Comparison of ENCODE assay signal across 30 cellular contexts in the genomic region with DNA sequence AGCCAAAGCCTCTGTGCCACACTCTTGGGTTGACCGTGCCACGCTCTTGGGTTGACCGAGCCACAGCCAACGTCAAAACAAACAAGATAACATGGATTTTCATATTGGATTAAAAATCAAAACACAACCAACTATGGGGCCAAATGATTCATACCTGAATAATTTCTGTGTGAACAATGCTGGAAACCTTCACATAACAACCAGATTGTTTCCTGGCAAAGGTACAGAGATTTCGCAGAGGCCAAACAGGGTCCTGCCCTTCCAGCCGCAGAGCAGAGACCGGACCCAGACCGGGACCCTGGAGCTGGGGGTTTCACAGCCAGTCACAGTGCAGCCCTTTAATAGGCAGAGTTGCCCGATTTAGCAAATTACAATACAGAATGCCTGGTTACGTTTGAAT. TPM values are rescaled to one million over a fixed set of nuclear protein-coding genes. Genes with fewer than 3 reads are reported as not detected.
DNase-seq lines count a peak whose midpoint lies in the region; ATAC-seq, FAIRE-seq and TF ChIP-seq lines count a peak whose summit lies in the region.
"Had no signal": no experiment of that assay in that cellular context is flagged by ENCODE, and none has a peak within 500 bp of the region (broad histone marks: within the 10 kb centered on the region; RNA-seq: fewer than 3 reads in every experiment).

No MANE protein-coding gene starts in this region.

- no peaks in the 10 kb centered on the region for H3K36me3 ChIP-seq in IMR-90 (ENCODE audit: control insufficient read depth, insufficient read depth, low read length)
- H3K36me3 ChIP-seq in mesenchymal stem cell (ENCODE audit: control insufficient read depth in 1 of 2, insufficient read depth in 2 of 2, low read depth in 1 of 2, low read length in 2 of 2) = no peaks in the 10 kb centered on the region
- H3K36me3 ChIP-seq in stomach smooth muscle (ENCODE audit: control insufficient read depth in 2 of 2, insufficient read depth in 2 of 2, low read length in 2 of 2) = peaks cover 0 to 6% of the 10 kb centered on the region in 2 donors
- no peaks in the 10 kb centered on the region for H3K36me3 ChIP-seq in GM23338 (ENCODE audit: insufficient read depth)
- H3K36me3 ChIP-seq in neuronal stem cell (replicated peaks in 1 of 2; ENCODE audit: control insufficient read depth in 2 of 2, insufficient read depth in 2 of 2, low read length in 2 of 2) = no peaks in the 10 kb centered on the region
- H3K36me3 ChIP-seq: ascending aorta, BLaER1, gastrocnemius medialis had no signal

- peaks cover 6% of the 10 kb centered on the region; the same call in 2 of the 3 replicates for H3K4me1 Mint-ChIP-seq in GM23338
- H3K4me1 Mint-ChIP-seq: activated naive CD4-positive, alpha-beta T cell treated with anti-CD3 and anti-CD28 coated beads, Interleukin-2, amount 50 U/mL, for 24 hours; central memory CD8-positive, alpha-beta T cell had no signal

- peaks cover 17% of the 10 kb centered on the region for H3K9me3 Mint-ChIP-seq in GM23338
- H3K9me3 Mint-ChIP-seq: activated naive CD4-positive, alpha-beta T cell treated with anti-CD3 and anti-CD28 coated beads, Interleukin-2, amount 50 U/mL, for 24 hours; central memory CD8-positive, alpha-beta T cell had no signal

- no peaks in the 10 kb centered on the region for H3K9me1 ChIP-seq in IMR-90 (ENCODE audit: insufficient read depth, low read length)

- no peak overlapping the region for H3K56ac ChIP-seq in IMR-90 (ENCODE audit: extremely low read depth, insufficient read depth, low read length)

- H4K5ac ChIP-seq in IMR-90 (ENCODE audit: low read depth, low read length) = no peak overlapping the region

- no peak overlapping the region for H3K4ac ChIP-seq in IMR-90 (ENCODE audit: low read depth, low read length)
- no peak overlapping the region for H3K4ac ChIP-seq in mesenchymal stem cell (ENCODE audit: low read depth in 1 of 2, low read length in 2 of 2)
- no peak overlapping the region for H3K4ac ChIP-seq in neuronal stem cell (ENCODE audit: low read length)

- no peak for TF ChIP-seq CTCF in IMR-90 (conservative IDR thresholded peaks at IDR 0.05; ENCODE audit: low read depth, low read length)
- no peak for TF ChIP-seq CTCF in GM23338 (conservative IDR thresholded peaks at IDR 0.05; ENCODE audit: low read depth in 2 of 2)

- H4K91ac ChIP-seq in IMR-90 (ENCODE audit: insufficient read depth, low read depth, low read length) (no peak overlapping the region), mesenchymal stem cell (ENCODE audit: low read length) (no peak overlapping the region), neuronal stem cell (ENCODE audit: low read depth, low read length, poor library complexity) (no peak overlapping the region)

- H3K18ac ChIP-seq in IMR-90 (ENCODE audit: low read depth, low read length) (no peak overlapping the region), mesenchymal stem cell (ENCODE audit: low read depth in 1 of 2, low read length in 2 of 2) (no peak overlapping the region), neuronal stem cell (ENCODE audit: low read length) (no peak overlapping the region)

- CTCF ChIA-PET in IMR-90 (lab: Yijun Ruan, JAX) = no interaction called here

- H3K79me1 ChIP-seq in IMR-90 (ENCODE audit: low read depth in 1 of 2, low read length in 2 of 2) = no peaks in the 10 kb centered on the region
- no peaks in the 10 kb centered on the region for H3K79me1 ChIP-seq in mesenchymal stem cell (replicated peaks; ENCODE audit: low read length, poor library complexity, severe bottlenecking)
- H3K79me1 ChIP-seq in neuronal stem cell (ENCODE audit: low read depth, low read length) = no peaks in the 10 kb centered on the region

- no peak overlapping the region for H3K9ac ChIP-seq in IMR-90 (ENCODE audit: low read depth, low read length)
- peak overlapping the region; percentile 64 for H3K9ac ChIP-seq in mesenchymal stem cell (ENCODE audit: low read length)
- H3K9ac ChIP-seq in stomach smooth muscle (ENCODE audit: low read length in 2 of 2) = peak overlapping the region; percentile 42 to 43
- no peak overlapping the region for H3K9ac ChIP-seq in neuronal stem cell (ENCODE audit: low read depth, low read length, poor library complexity)
- H3K9ac ChIP-seq: BLaER1 had no signal

- no peak overlapping the region for H3K23ac ChIP-seq in IMR-90 (ENCODE audit: low read depth, low read length)
- no peak overlapping the region for H3K23ac ChIP-seq in mesenchymal stem cell (ENCODE audit: low read length in 2 of 2)
- H3K23ac ChIP-seq in neuronal stem cell (ENCODE audit: low read depth, low read length, poor library complexity) = no peak overlapping the region

- H3K27me3 ChIP-seq in IMR-90 (ENCODE audit: control insufficient read depth, insufficient read depth, low read length) (no peaks in the 10 kb centered on the region), mesenchymal stem cell (ENCODE audit: control insufficient read depth in 1 of 2, insufficient read depth in 1 of 2, low read length in 2 of 2) (peaks cover 0 to 1% of the 10 kb centered on the region in 2 experiments), stomach smooth muscle (ENCODE audit: control insufficient read depth in 1 of 2, insufficient read depth in 2 of 2, low read length in 2 of 2) (no peaks in the 10 kb centered on the region), GM23338 (ENCODE audit: insufficient read depth) (no peaks in the 10 kb centered on the region), neuronal stem cell (ENCODE audit: control insufficient read depth in 3 of 3, insufficient read depth in 3 of 3, low read depth in 1 of 3, low read length in 3 of 3) (no peaks in the 10 kb centered on the region)
- H3K27me3 ChIP-seq: ascending aorta, BLaER1, gastrocnemius medialis had no signal

- no peak overlapping the region for H3K4me2 ChIP-seq in IMR-90 (ENCODE audit: low read depth, low read length)
- no peak overlapping the region for H3K4me2 ChIP-seq in mesenchymal stem cell (ENCODE audit: low read length, poor library complexity, severe bottlenecking)
- no peak overlapping the region for H3K4me2 ChIP-seq in GM23338
- H3K4me2 ChIP-seq in neuronal stem cell (ENCODE audit: insufficient read depth, low read length, poor library complexity, severe bottlenecking) = no peak overlapping the region
- H3K4me2 ChIP-seq: BLaER1 had no signal

- no TSS peak for BruUV-seq in IMR-90 (replicated peaks; lab: Mats Ljungman, UMichigan)

- intact Hi-C loops in IMR-90 (cut with micrococcal nuclease) = no loop called here

- POLR2A ChIA-PET in IMR-90 (lab: Charles Lee; ENCODE audit: unreplicated experiment) = interaction anchor here (0.6 kb wide), 1 partner anchor 101 kb away, joined by 7 read pairs; no protein-coding TSS in a partner anchor

- no peak overlapping the region for H3K14ac ChIP-seq in IMR-90 (replicated peaks; ENCODE audit: low read depth, low read length)
- H3K14ac ChIP-seq in mesenchymal stem cell (ENCODE audit: low read length in 2 of 2) = no peak overlapping the region
- no peak overlapping the region for H3K14ac ChIP-seq in neuronal stem cell (ENCODE audit: low read length)

- H4K8ac ChIP-seq in IMR-90 (ENCODE audit: low read depth in 2 of 2, low read length in 2 of 2) (no peak overlapping the region), mesenchymal stem cell (ENCODE audit: low read length) (no peak overlapping the region), neuronal stem cell (ENCODE audit: low read depth, low read length) (no peak overlapping the region)

- TF ChIP-seq RAD21 in IMR-90 (IDR thresholded peaks at IDR 0.05; ENCODE audit: low read length) = no peak

- H4K20me1 ChIP-seq in IMR-90 (ENCODE audit: insufficient read depth, low read length) (no peaks in the 10 kb centered on the region), GM23338 (replicated peaks; ENCODE audit: insufficient read depth) (no peaks in the 10 kb centered on the region)
- H4K20me1 ChIP-seq: BLaER1 had no signal

- H3K4me3 Mint-ChIP-seq in GM23338 = no peak overlapping the region
- H3K4me3 Mint-ChIP-seq: activated CD8-positive, alpha-beta memory T cell treated with anti-CD3 and anti-CD28 coated beads, Interleukin-2, amount 10 ng/mL, durations not matched to agents 7 days and 5 days; activated naive CD4-positive, alpha-beta T cell treated with anti-CD3 and anti-CD28 coated beads, Interleukin-2, amount 50 U/mL, for 24 hours; central memory CD8-positive, alpha-beta T cell; H9 had no signal

- peaks cover 3% of the 10 kb centered on the region; the same call in 1 of the 2 replicates for H3K9me3 ChIP-seq in IMR-90 (ENCODE audit: control insufficient read depth, insufficient read depth, low read length)
- H3K9me3 ChIP-seq in mesenchymal stem cell (ENCODE audit: control insufficient read depth, low read length) = no peaks in the 10 kb centered on the region
- H3K9me3 ChIP-seq in stomach smooth muscle (ENCODE audit: control insufficient read depth in 2 of 2, low read length in 2 of 2) = no peaks in the 10 kb centered on the region
- H3K9me3 ChIP-seq in neuronal stem cell (replicated peaks in 1 of 2; ENCODE audit: control insufficient read depth in 2 of 2, insufficient read depth in 1 of 2, low read depth in 1 of 2, low read length in 2 of 2) = peaks cover 0 to 3% of the 10 kb centered on the region in 2 donors
- H3K9me3 ChIP-seq: ascending aorta, gastrocnemius medialis had no signal

- H3K36me3 Mint-ChIP-seq in GM23338 (ENCODE audit: low read depth) = peaks cover 5% of the 10 kb centered on the region; the same call in 2 of the 3 replicates
- H3K36me3 Mint-ChIP-seq: activated CD8-positive, alpha-beta memory T cell treated with anti-CD3 and anti-CD28 coated beads, Interleukin-2, amount 10 ng/mL, durations not matched to agents 7 days and 5 days; activated naive CD4-positive, alpha-beta T cell treated with anti-CD3 and anti-CD28 coated beads, Interleukin-2, amount 50 U/mL, for 24 hours had no signal

- H2BK120ac ChIP-seq in IMR-90 (ENCODE audit: low read depth, low read length) = no peak overlapping the region
- no peak overlapping the region for H2BK120ac ChIP-seq in mesenchymal stem cell (ENCODE audit: low read depth, low read length)
- no peak overlapping the region for H2BK120ac ChIP-seq in neuronal stem cell (ENCODE audit: low read depth, low read length)

- dilution Hi-C loops in IMR-90 (cut with HindIII; ENCODE audit: low sequenced_read_pairs, unreplicated experiment) = no loop called here

- H3K9me2 ChIP-seq in GM23338 (ENCODE audit: insufficient read depth) = 0 out of 2 replicates have a peak, but pooled peaks cover 7% of the 10 kb centered on the region

- ATAC-seq in IMR-90 (ENCODE audit: low read depth) (no peak), GM18520 (IDR thresholded peaks at IDR 0.05; ENCODE audit: unreplicated experiment) (no peak), GM23338 (no peak)
- ATAC-seq: activated CD8-positive, alpha-beta memory T cell treated with anti-CD3 and anti-CD28 coated beads, Interleukin-2, amount 10 ng/mL, durations not matched to agents 7 days and 5 days; GM12878 had no signal

- H3K27ac ChIP-seq in IMR-90 (ENCODE audit: insufficient read depth, low read length) (no peak overlapping the region), mesenchymal stem cell (ENCODE audit: low read length, poor library complexity, severe bottlenecking) (no peak overlapping the region), stomach smooth muscle (ENCODE audit: low read length) (peak overlapping the region; percentile 85), GM23338 (ENCODE audit: low read depth) (no peak overlapping the region), neuronal stem cell (replicated peaks; ENCODE audit: low read length) (no peak overlapping the region)
- H3K27ac ChIP-seq: ascending aorta, BLaER1 had no signal

- no peak overlapping the region for H3K27ac Mint-ChIP-seq in GM23338
- H3K27ac Mint-ChIP-seq: activated CD8-positive, alpha-beta memory T cell treated with anti-CD3 and anti-CD28 coated beads, Interleukin-2, amount 10 ng/mL, durations not matched to agents 7 days and 5 days; activated naive CD4-positive, alpha-beta T cell treated with anti-CD3 and anti-CD28 coated beads, Interleukin-2, amount 50 U/mL, for 24 hours had no signal

- H2BK15ac ChIP-seq in IMR-90 (ENCODE audit: low read depth, low read length) (no peak overlapping the region), mesenchymal stem cell (ENCODE audit: low read depth, poor library complexity, severe bottlenecking) (no peak overlapping the region), neuronal stem cell (ENCODE audit: low read length) (no peak overlapping the region)

- H3K4me3 ChIP-seq in IMR-90 (ENCODE audit: insufficient read depth, low read depth, low read length) (no peak overlapping the region), mesenchymal stem cell (ENCODE audit: insufficient read depth in 1 of 2, low read depth in 1 of 2, low read length in 2 of 2) (peak overlapping the region in 1 of 2 experiments; percentile 38), stomach smooth muscle (ENCODE audit: low read length in 2 of 2) (peak overlapping the region in 1 of 2 donors; percentile 40), GM23338 (no peak overlapping the region), neuronal stem cell (ENCODE audit: low read length in 2 of 2) (no peak overlapping the region)
- H3K4me3 ChIP-seq: ascending aorta, BLaER1, gastrocnemius medialis, GM12878, skin epidermis had no signal

- peaks cover 8% of the 10 kb centered on the region for H3K27me3 Mint-ChIP-seq in GM23338 (ENCODE audit: insufficient read depth, low read depth, poor library complexity)

- peak overlapping the region; percentile 65 for H2AK9ac ChIP-seq in IMR-90 (replicated peaks; ENCODE audit: low read depth, low read length, poor library complexity)

- H2BK12ac ChIP-seq in mesenchymal stem cell (ENCODE audit: low read length in 2 of 2) (no peak overlapping the region), neuronal stem cell (ENCODE audit: low read length) (no peak overlapping the region)

- H3K4me1 ChIP-seq in IMR-90 (ENCODE audit: control insufficient read depth, insufficient read depth, low read length) (no peaks in the 10 kb centered on the region), mesenchymal stem cell (ENCODE audit: control insufficient read depth, insufficient read depth, low read depth, low read length) (no peaks in the 10 kb centered on the region), stomach smooth muscle (ENCODE audit: control insufficient read depth, insufficient read depth, low read length) (peaks cover 17% of the 10 kb centered on the region), GM23338 (ENCODE audit: insufficient read depth) (no peaks in the 10 kb centered on the region), neuronal stem cell (ENCODE audit: control insufficient read depth in 2 of 2, insufficient read depth in 1 of 2, low read depth in 1 of 2, low read length in 2 of 2) (peaks cover 0 to 2% of the 10 kb centered on the region in 2 donors)
- H3K4me1 ChIP-seq: ascending aorta, BLaER1, gastrocnemius medialis had no signal

- 76% methylated on average over 4 of the region's 10 CpGs; no CpG with 5 or more reads in 1 of the 2 experiments for WGBS in IMR-90 (ENCODE audit: extremely low coverage in 2 of 2, insufficient read length in 1 of 2), 2 experiments
- 81% methylated on average over 10 of the region's 10 CpGs for WGBS in mesenchymal stem cell
- no CpG with 5 or more reads among the region's 10 CpGs for WGBS in neuronal stem cell (ENCODE audit: extremely low coverage in 2 of 2, insufficient read length in 2 of 2, insufficient replicate concordance in 1 of 2), 2 donors

- in situ Hi-C loops in IMR-90 (cut with MboI; ENCODE audit: low sequenced_read_pairs) = no loop called here

- H3F3A ChIP-seq in GM23338 (replicated peaks; ENCODE audit: low read depth) = peaks cover 20% of the 10 kb centered on the region

- no peak for FAIRE-seq in RCC 7860 (lab: Jason Lieb, UNC)
- FAIRE-seq: GM12878 had no signal

- no peak overlapping the region for H2BK20ac ChIP-seq in IMR-90 (ENCODE audit: low read depth, low read length)

- DNase-seq in IMR-90 (no peak), dermis microvascular lymphatic vessel endothelial cell (ENCODE audit: low read depth in 2 of 2) (peak; percentile 42 to 89), mesenchymal stem cell (no peak), RCC 7860 (ENCODE audit: low spot score) (no peak), GM23338 (ENCODE audit: low spot score) (no peak), neuronal stem cell (ENCODE audit: low spot score) (no peak)
- DNase-seq: ACHN; activated CD4-positive, alpha-beta T cell treated with anti-CD3 and anti-CD28 coated beads, Interleukin-2, amount 50 U/mL, for 1 hour; activated CD8-positive, alpha-beta memory T cell treated with anti-CD3 and anti-CD28 coated beads, Interleukin-2, amount 10 ng/mL, durations not matched to agents 7 days and 5 days; DMS79 treated with DMSO at 0.1 percent for 48 hours; H9; hypothalamus; Kasumi-1; NCI-H1048; NCI-H2029; NCI-H2227 treated with DMSO at 0.1 percent for 48 hours; NCI-H748 treated with DMSO at 0.1 percent for 48 hours; posterior cingulate gyrus; substantia nigra; T1000 had no signal

- no peak for TF ChIP-seq POLR2A in IMR-90 (IDR thresholded peaks at IDR 0.05; ENCODE audit: low read depth, low read length)

- no peak overlapping the region for H2AFZ ChIP-seq in IMR-90 (replicated peaks; ENCODE audit: low read length, poor library complexity)
- H2AFZ ChIP-seq in mesenchymal stem cell (ENCODE audit: low read depth, low read length) = no peak overlapping the region
- H2AFZ ChIP-seq in GM23338 = no peak overlapping the region
- no peak overlapping the region for H2AFZ ChIP-seq in neuronal stem cell (ENCODE audit: low read length)

- H2BK5ac ChIP-seq in IMR-90 (ENCODE audit: low read depth, low read length, poor library complexity, severe bottlenecking) = no peak overlapping the region
- H2BK5ac ChIP-seq in mesenchymal stem cell (ENCODE audit: low read depth, low read length, poor library complexity, severe bottlenecking) = no peak overlapping the region
- no peak overlapping the region for H2BK5ac ChIP-seq in neuronal stem cell (ENCODE audit: low read length)

- H3K79me2 ChIP-seq in GM23338 (replicated peaks; ENCODE audit: insufficient read depth) = no peaks in the 10 kb centered on the region

- H2AK5ac ChIP-seq in IMR-90 (ENCODE audit: low read depth, low read length) (no peak overlapping the region), mesenchymal stem cell (ENCODE audit: low read length, severe bottlenecking) (no peak overlapping the region), neuronal stem cell (ENCODE audit: low read depth, low read length) (no peak overlapping the region)

RNA-seq across cellular contexts. Expression of a gene that starts 40.5 kb away (rescaled TPM):
- total RNA-seq in IMR-90 (2012; rRNA removed) (under 0.01 TPM in 2 replicates), dermis microvascular lymphatic vessel endothelial cell (0.26 and 1.0 TPM in 2 replicates)
- polyA plus RNA-seq in IMR-90 (2012; rRNA removed) (0.07 TPM in 2 replicates), GM23338 (2016; fragmentation: Nextera tagmentation; extraction: Ambion mirVana) (0.99 and 1.2 TPM in 2 replicates)
- polyA plus RNA-seq in IMR-90 (2012; cell fraction: cytosol; rRNA removed) = 0.02 TPM in 1 of 2 replicates, not detected in the other
- polyA plus RNA-seq in IMR-90 (2012; cell fraction: nucleus; rRNA removed; ENCODE audit: low replicate concordance) = 0.04 and 0.08 TPM in 2 replicates
- 0.04 TPM for polyA plus RNA-seq in mesenchymal stem cell (2013, experiment 1 of 2)
- 0.11 TPM for polyA plus RNA-seq in mesenchymal stem cell (2013, experiment 2 of 2)
- total RNA-seq in GM23338 (2014; rRNA removed; shearing (Covaris generic)) = 2.2 and 6.6 TPM in 2 replicates
- 0.36 TPM for polyA plus RNA-seq in neuronal stem cell (2013, experiment 1 of 2)
- 0.37 TPM for polyA plus RNA-seq in neuronal stem cell (2013, experiment 2 of 2)
- total RNA-seq: activated CD8-positive, alpha-beta memory T cell treated with anti-CD3 and anti-CD28 coated beads, Interleukin-2, amount 10 ng/mL, durations not matched to agents 7 days and 5 days; epithelial cell of proximal tubule had no signal

Comparison
In these comparisons a context has a peak if more than half of its experiments do, and no peak if none do; other contexts are left out.
1. DNase-seq: peak in dermis microvascular lymphatic vessel endothelial cell (2 of 2); none in IMR-90 (single experiment), mesenchymal stem cell (single experiment), RCC 7860 (single experiment), GM23338 (single experiment) and neuronal stem cell (single experiment).
2. H3K9ac ChIP-seq: peak in mesenchymal stem cell (single experiment) and stomach smooth muscle (2 of 2); none in IMR-90 (single experiment) and neuronal stem cell (single experiment).